In genomic region chr7:34567906-34568305, GRCh38 we compare ENCODE assay signal across 21 cellular contexts.
"Had no signal": no experiment of that assay in that cellular context is flagged by ENCODE, and none has a peak within 500 bp of the region (broad histone marks: within the 10 kb centered on the region; RNA-seq: fewer than 3 reads in every experiment).

No MANE protein-coding gene starts in this region.

- DNase-seq: activated CD4-positive, alpha-beta memory T cell treated with anti-CD3 and anti-CD28 coated beads, Interleukin-2, amount 10 ng/mL, durations not matched to agents 7 days and 5 days; activated CD4-positive, alpha-beta T cell treated with anti-CD3 and anti-CD28 coated beads, Interleukin-2, amount 10 ng/mL, durations not matched to agents 24 days and 14 days; activated gamma-delta T cell; activated naive CD4-positive, alpha-beta T cell treated with anti-CD3 and anti-CD28 coated beads, Interleukin-2, amount 50 U/mL, for 16 hours; activated naive CD8-positive, alpha-beta T cell treated with anti-CD3 and anti-CD28 coated beads, Interleukin-2, amount 50 U/mL, for 24 hours; activated T-cell treated with anti-CD3 and anti-CD28 coated beads for 4 hours; body of pancreas; cortex of kidney; endodermal cell; esophagus squamous epithelium; gastrocnemius medialis; heart left ventricle; islet precursor cell; left colon; nephron progenitor cell; pancreas; psoas muscle; spleen; stimulated activated CD4-positive, alpha-beta T cell treated with anti-CD3 and anti-CD28 coated beads, Interleukin-4, amount 100 ng/mL, for 1 hour; stimulated activated naive CD4-positive, alpha-beta T cell had no signal

- ATAC-seq: activated CD4-positive, CD25-positive, alpha-beta regulatory T cell treated with anti-CD3 and anti-CD28 coated beads, Interleukin-2, amount 50 U/mL, for 24 hours; activated naive CD8-positive, alpha-beta T cell treated with anti-CD3 and anti-CD28 coated beads, Interleukin-2, amount 50 U/mL, for 24 hours; body of pancreas; gastrocnemius medialis; heart left ventricle; left colon; pancreas; psoas muscle had no signal
